Comparison of ENCODE assay signal across 9 cellular contexts in the genomic region with DNA sequence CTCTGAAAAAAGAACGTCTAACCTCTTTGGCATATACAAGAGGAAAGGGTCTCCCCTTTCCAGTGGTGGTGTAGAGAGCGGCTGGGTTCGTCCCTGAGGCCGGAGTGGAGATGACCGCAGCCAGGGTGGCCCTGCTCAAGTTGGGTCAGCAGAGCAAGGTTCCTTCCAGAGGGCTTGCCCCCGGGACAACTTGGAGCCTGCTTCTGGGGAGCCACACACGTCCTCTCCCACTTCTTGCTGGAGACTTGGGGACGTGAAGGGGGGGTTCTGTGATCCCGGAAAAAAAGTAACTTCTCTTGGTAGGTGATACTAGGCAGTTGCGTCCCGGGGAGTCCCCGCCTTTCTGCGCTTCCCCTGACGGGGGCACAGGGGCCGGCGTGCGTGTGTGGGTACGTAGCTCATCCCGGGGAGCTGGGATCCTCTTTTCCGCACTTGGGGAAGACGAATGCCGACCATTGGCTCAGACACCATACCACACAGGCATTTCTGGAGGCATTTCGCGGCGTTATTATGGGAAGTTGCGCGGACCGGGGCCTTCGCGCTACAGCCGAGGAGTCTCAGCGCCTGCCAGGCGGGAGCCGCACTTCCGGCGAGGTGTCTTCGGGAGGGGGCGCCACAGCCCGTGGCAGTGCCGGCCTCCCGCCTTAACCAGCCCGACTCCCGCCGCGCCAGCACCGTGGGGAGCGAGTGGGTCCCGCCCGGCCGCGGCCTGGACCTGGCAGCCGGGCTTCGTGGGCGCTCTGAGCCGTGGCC. TPM values are rescaled to one million over a fixed set of nuclear protein-coding genes. Genes with fewer than 3 reads are reported as not detected.
DNase-seq lines count a peak whose midpoint lies in the region; ATAC-seq and TF ChIP-seq lines count a peak whose summit lies in the region.
"Had no signal": no experiment of that assay in that cellular context is flagged by ENCODE, and none has a peak within 500 bp of the region (broad histone marks: within the 10 kb centered on the region; RNA-seq: fewer than 3 reads in every experiment).

No MANE protein-coding gene starts in this region.

- H3K36me3 Mint-ChIP-seq in Caco-2 (ENCODE audit: insufficient read depth, unreplicated experiment) = no peaks in the 10 kb centered on the region
- peaks cover 3% of the 10 kb centered on the region for H3K36me3 Mint-ChIP-seq in activated naive CD4-positive, alpha-beta T cell treated with anti-CD3 and anti-CD28 coated beads, Interleukin-2, amount 10 ng/mL, durations not matched to agents 7 days and 5 days

- H3K36me3 ChIP-seq in Caco-2 (ENCODE audit: control insufficient read depth, insufficient read depth, low read length) = no peaks in the 10 kb centered on the region
- H3K36me3 ChIP-seq in heart right ventricle = no peaks in the 10 kb centered on the region
- no peaks in the 10 kb centered on the region for H3K36me3 ChIP-seq in trophoblast cell (ENCODE audit: control insufficient read depth in 1 of 2, insufficient read depth in 2 of 2, low read length in 2 of 2)

- H3K9me3 ChIP-seq in Caco-2 (no peaks in the 10 kb centered on the region), heart right ventricle (no peaks in the 10 kb centered on the region), trophoblast cell (ENCODE audit: insufficient read depth, low read depth, low read length) (peaks cover 2% of the 10 kb centered on the region)

- H3K9ac ChIP-seq in trophoblast cell (ENCODE audit: low read length) = no peak overlapping the region
- H3K9ac ChIP-seq: KMS-11 had no signal

- H3K4me1 ChIP-seq in Caco-2 (0 out of 2 replicates have a peak, but pooled peaks cover 4% of the 10 kb centered on the region), heart right ventricle (peaks cover 0 to 20% (median 16%) of the 10 kb centered on the region in 9 donors), trophoblast cell (ENCODE audit: control insufficient read depth in 1 of 2, insufficient read depth in 2 of 2, low read length in 2 of 2) (peaks cover 9 to 12% of the 10 kb centered on the region in 2 experiments)

- TF ChIP-seq CTCF in Caco-2 (IDR thresholded peaks at IDR 0.05; ENCODE audit: insufficient read depth in 1 of 2, low read depth in 1 of 2, low read length in 1 of 2, severe bottlenecking in 1 of 2, unreplicated experiment in 1 of 2) (peak; percentile 21 to 33), heart right ventricle (IDR thresholded peaks at IDR 0.05) (peak in 1 of 9 donors; percentile 4)

- no peak overlapping the region for H2BK120ac ChIP-seq in trophoblast cell (ENCODE audit: insufficient read depth, low read length, poor library complexity)

- peak overlapping the region; percentile 92 for H3K4me3 Mint-ChIP-seq in Caco-2 (ENCODE audit: unreplicated experiment)
- H3K4me3 Mint-ChIP-seq in activated naive CD4-positive, alpha-beta T cell treated with anti-CD3 and anti-CD28 coated beads, Interleukin-2, amount 10 ng/mL, durations not matched to agents 7 days and 5 days = no peak overlapping the region

- H4K91ac ChIP-seq in trophoblast cell (ENCODE audit: low read depth, low read length) = no peak overlapping the region

- intact Hi-C loops in Caco-2 (cut with micrococcal nuclease; ENCODE audit: unreplicated experiment) = no loop called here
- intact Hi-C loops in heart right ventricle (cut with DNase I) = loop anchor here in 7 of 10 donors (5.0 to 10.0 kb wide), 5 partner anchors 290 to 508 kb away; no protein-coding TSS in a partner anchor

- H2BK12ac ChIP-seq in trophoblast cell (ENCODE audit: low read length) = no peak overlapping the region

- no peaks in the 10 kb centered on the region for H3K27me3 Mint-ChIP-seq in Caco-2 (ENCODE audit: insufficient read depth, unreplicated experiment)
- H3K27me3 Mint-ChIP-seq in activated naive CD4-positive, alpha-beta T cell treated with anti-CD3 and anti-CD28 coated beads, Interleukin-2, amount 10 ng/mL, durations not matched to agents 7 days and 5 days = peaks cover 54% of the 10 kb centered on the region

- POLR2A ChIA-PET in Caco-2 (lab: Charles Lee) = no interaction called here

- no peak overlapping the region for H2BK5ac ChIP-seq in trophoblast cell (ENCODE audit: low read depth, low read length, poor library complexity)

- H3K4me1 Mint-ChIP-seq in Caco-2 (ENCODE audit: low read depth, unreplicated experiment) = peaks cover 6% of the 10 kb centered on the region
- H3K4me1 Mint-ChIP-seq in activated naive CD4-positive, alpha-beta T cell treated with anti-CD3 and anti-CD28 coated beads, Interleukin-2, amount 10 ng/mL, durations not matched to agents 7 days and 5 days = peaks cover 3% of the 10 kb centered on the region

- no peak overlapping the region for H3K4ac ChIP-seq in trophoblast cell (ENCODE audit: low read depth, low read length)

- BruUV-seq in Caco-2 (replicated peaks; lab: Mats Ljungman, UMichigan) = no TSS peak

- H3K23ac ChIP-seq in trophoblast cell (ENCODE audit: low read length) = no peak overlapping the region

- H3K4me3 ChIP-seq in Caco-2 (ENCODE audit: low read depth, low read length) (peak overlapping the region; percentile 59), heart right ventricle (peak overlapping the region in 8 of 10 donors; percentile 4 to 42 (median 29)), trophoblast cell (ENCODE audit: low read depth, low read length) (peak overlapping the region; percentile 61)

- H3K79me2 ChIP-seq in trophoblast cell (ENCODE audit: control insufficient read depth, insufficient read depth, low read length, poor library complexity) = peaks cover 2% of the 10 kb centered on the region

- H3K9me3 Mint-ChIP-seq in Caco-2 (ENCODE audit: unreplicated experiment) = no peaks in the 10 kb centered on the region
- no peaks in the 10 kb centered on the region for H3K9me3 Mint-ChIP-seq in activated naive CD4-positive, alpha-beta T cell treated with anti-CD3 and anti-CD28 coated beads, Interleukin-2, amount 10 ng/mL, durations not matched to agents 7 days and 5 days

- peak overlapping the region; percentile 56 for H2AFZ ChIP-seq in trophoblast cell (ENCODE audit: insufficient read depth, low read length, poor library complexity)

- no peaks in the 10 kb centered on the region for H3K79me1 ChIP-seq in trophoblast cell (ENCODE audit: low read length)

- CTCF ChIA-PET in Caco-2 (lab: Charles Lee) = interaction anchor here (0.8 to 2.7 kb wide), 9 partner anchors 8 to 503 kb away, joined by 3 to 69 read pairs (median 5); no protein-coding TSS in a partner anchor
- CTCF ChIA-PET in activated naive CD4-positive, alpha-beta T cell treated with anti-CD3 and anti-CD28 coated beads, Interleukin-2, amount 10 ng/mL, durations not matched to agents 7 days and 5 days (lab: Charles Lee) = no interaction called here

- H3K14ac ChIP-seq in trophoblast cell (ENCODE audit: low read length) = no peak overlapping the region

- H3K18ac ChIP-seq in trophoblast cell (ENCODE audit: low read length) = no peak overlapping the region

- no peak overlapping the region for H4K12ac ChIP-seq in trophoblast cell (ENCODE audit: low read depth, low read length)

- peak in 4 of 8 donors; percentile 20 to 69 (median 52) for ATAC-seq in heart right ventricle

- H3K27ac Mint-ChIP-seq in Caco-2 (ENCODE audit: unreplicated experiment) = no peak overlapping the region
- no peak overlapping the region for H3K27ac Mint-ChIP-seq in activated naive CD4-positive, alpha-beta T cell treated with anti-CD3 and anti-CD28 coated beads, Interleukin-2, amount 10 ng/mL, durations not matched to agents 7 days and 5 days

- H3K27me3 ChIP-seq in Caco-2 (replicated peaks; ENCODE audit: control insufficient read depth, insufficient read depth, low read length) = no peaks in the 10 kb centered on the region; the same call in 1 of the 2 replicates
- peaks cover 33 to 97% (median 91%) of the 10 kb centered on the region in 7 donors for H3K27me3 ChIP-seq in heart right ventricle
- H3K27me3 ChIP-seq in trophoblast cell (ENCODE audit: insufficient read depth, low read length) = peaks cover 43% of the 10 kb centered on the region

- 4% methylated on average over 50 to 55 of the region's 55 CpGs for WGBS in heart right ventricle, 2 donors
- no CpG with 5 or more reads among the region's 55 CpGs for WGBS in trophoblast cell (ENCODE audit: extremely low coverage, insufficient coverage, insufficient read length)

- peak overlapping the region; percentile 43 for H4K8ac ChIP-seq in trophoblast cell (ENCODE audit: low read depth, low read length)

- DNase-seq in Caco-2 (peak in 1 of 2 experiments; percentile 59), NCI-H748 (lab: John Stamatoyannopoulos, UW; ENCODE audit: unreplicated experiment) (peak; percentile 86), heart right ventricle (no peak), trophoblast cell (no peak), DMS114 treated with DMSO at 0.1 percent for 48 hours (lab: John Stamatoyannopoulos, UW; ENCODE audit: unreplicated experiment) (no peak), cortex of kidney (lab: John Stamatoyannopoulos, UW) (no peak)
- DNase-seq in activated effector memory CD4-positive, alpha-beta T cell treated with Interleukin-2 at 50 U/mL for 16 hours = no peak
- DNase-seq in activated naive CD4-positive, alpha-beta T cell treated with anti-CD3 and anti-CD28 coated beads, Interleukin-2, amount 10 ng/mL, durations not matched to agents 7 days and 5 days = no peak

- H2AK5ac ChIP-seq in trophoblast cell (ENCODE audit: low read length) = no peak overlapping the region

- no peak overlapping the region for H3K27ac ChIP-seq in heart right ventricle
- H3K27ac ChIP-seq in trophoblast cell (ENCODE audit: low read depth, low read length) = no peak overlapping the region
- H3K27ac ChIP-seq: KMS-11 had no signal

- H3K4me2 ChIP-seq in trophoblast cell (ENCODE audit: low read length) = peak overlapping the region; percentile 65
- H3K4me2 ChIP-seq: KMS-11 had no signal

RNA-seq across cellular contexts. Expression of a gene that starts 14.8 kb away (rescaled TPM):
- total RNA-seq in Caco-2 (2022) (6.9 and 7.2 TPM in 2 replicates), heart right ventricle (not detected)
- under 1 TPM in 1 of 2 donors, not detected in 1; 0.01 TPM for polyA plus RNA-seq in heart right ventricle
- 0.04 and 0.05 TPM in 2 replicates for polyA plus RNA-seq in trophoblast cell (2013)
